In genomic region chr17:78839762-78840529, GRCh38 we compare ENCODE assay signal across 8 cellular contexts. TPM values are rescaled to one million over a fixed set of nuclear protein-coding genes. Genes with fewer than 3 reads are reported as not detected.
DNase-seq lines count a peak whose midpoint lies in the region; ATAC-seq and TF ChIP-seq lines count a peak whose summit lies in the region.

No MANE protein-coding gene starts in this region.

- H3K9me3 Mint-ChIP-seq in activated naive CD8-positive, alpha-beta T cell (ENCODE audit: low read depth): no peaks in the 10 kb centered on the region

- ATAC-seq in HG03095 (IDR thresholded peaks at IDR 0.05; ENCODE audit: unreplicated experiment) (peak; percentile 4), psoas muscle (peak; percentile 13 to 30 (median 22)), HG02623 (IDR thresholded peaks at IDR 0.05; ENCODE audit: unreplicated experiment) (no peak)

- H3K4me3 ChIP-seq in cardiac muscle cell (peak overlapping the region; percentile 83), psoas muscle (peak overlapping the region; percentile 74)

- H3K27ac ChIP-seq in cardiac muscle cell (peak overlapping the region; percentile 96), psoas muscle (peak overlapping the region; percentile 100)

- TF ChIP-seq CTCF in cardiac muscle cell (IDR thresholded peaks at IDR 0.05; ENCODE audit: low read depth, low read length) (no peak), psoas muscle (IDR thresholded peaks at IDR 0.05) (no peak)

- H3K27ac Mint-ChIP-seq in activated naive CD8-positive, alpha-beta T cell: peak overlapping the region; percentile 92

- peak; percentile 41 for DNase-seq in SIG-M5 treated with dmso at 0.1 percent for 504 hours (lab: John Stamatoyannopoulos, UW; ENCODE audit: unreplicated experiment)
- no peak for DNase-seq in SIG-M5 (lab: John Stamatoyannopoulos, UW)
- DNase-seq in RPMI8226: peak; percentile 39
- DNase-seq in cardiac muscle cell (ENCODE audit: low read depth in 1 of 2, low spot score in 1 of 2): peak; percentile 48 to 69
- DNase-seq in psoas muscle: peak; percentile 56 to 73

- H3K36me3 ChIP-seq in cardiac muscle cell (peaks cover 23% of the 10 kb centered on the region), psoas muscle (ENCODE audit: insufficient read depth in 1 of 2, low read depth in 1 of 2) (peaks cover 17 to 32% of the 10 kb centered on the region in 2 donors)

- WGBS in psoas muscle, 3 donors: 0 to 1% (median 1%) methylated on average over 54 to 73 of the region's 73 CpGs

- H3K36me3 Mint-ChIP-seq in activated naive CD8-positive, alpha-beta T cell: peaks cover 15% of the 10 kb centered on the region

- H3K27me3 Mint-ChIP-seq in activated naive CD8-positive, alpha-beta T cell: no peaks in the 10 kb centered on the region

- H3K9me3 ChIP-seq in cardiac muscle cell (ENCODE audit: low read depth): no peaks in the 10 kb centered on the region
- no peaks in the 10 kb centered on the region for H3K9me3 ChIP-seq in psoas muscle

- H3K4me3 Mint-ChIP-seq in activated naive CD8-positive, alpha-beta T cell: peak overlapping the region; percentile 95

- H3K27me3 ChIP-seq in cardiac muscle cell (no peaks in the 10 kb centered on the region), psoas muscle (ENCODE audit: insufficient read depth in 3 of 3, low read length in 2 of 3) (no peaks in the 10 kb centered on the region)

- peaks cover 42% of the 10 kb centered on the region for H3K4me1 Mint-ChIP-seq in activated naive CD8-positive, alpha-beta T cell (ENCODE audit: low read depth)

- intact Hi-C loops in psoas muscle (cut with DNase I): no loop called here

- H3K4me1 ChIP-seq in cardiac muscle cell (ENCODE audit: low read depth) (peaks cover 5% of the 10 kb centered on the region), psoas muscle (peaks cover 15% of the 10 kb centered on the region)

RNA-seq across cellular contexts. Expression of gene USP36, which starts 0.7 kb away (rescaled TPM):
- total RNA-seq in cardiac muscle cell (18.9 and 27.8 TPM in 2 replicates), psoas muscle (10 to 100 TPM; 24.2 to 40.5 (median 28.8) TPM)
- polyA plus RNA-seq in cardiac muscle cell (27.1 and 35.4 TPM in 2 replicates), psoas muscle (10 to 100 TPM; 14.0 to 23.7 (median 20.6) TPM)

RNA-seq across cellular contexts. Expression of gene CYTH1, which starts 57.9 kb away (rescaled TPM):
- 25.2 and 39.6 TPM in 2 replicates for total RNA-seq in cardiac muscle cell
- polyA plus RNA-seq in cardiac muscle cell: 21.9 and 36.4 TPM in 2 replicates
- total RNA-seq in psoas muscle: 10 to 100 TPM; 25.6 to 40.4 (median 34.0) TPM
- polyA plus RNA-seq in psoas muscle: 10 to 100 TPM; 18.7 to 38.0 (median 23.9) TPM
